8 cellular contexts compared by ENCODE assay signal in the genomic region with DNA sequence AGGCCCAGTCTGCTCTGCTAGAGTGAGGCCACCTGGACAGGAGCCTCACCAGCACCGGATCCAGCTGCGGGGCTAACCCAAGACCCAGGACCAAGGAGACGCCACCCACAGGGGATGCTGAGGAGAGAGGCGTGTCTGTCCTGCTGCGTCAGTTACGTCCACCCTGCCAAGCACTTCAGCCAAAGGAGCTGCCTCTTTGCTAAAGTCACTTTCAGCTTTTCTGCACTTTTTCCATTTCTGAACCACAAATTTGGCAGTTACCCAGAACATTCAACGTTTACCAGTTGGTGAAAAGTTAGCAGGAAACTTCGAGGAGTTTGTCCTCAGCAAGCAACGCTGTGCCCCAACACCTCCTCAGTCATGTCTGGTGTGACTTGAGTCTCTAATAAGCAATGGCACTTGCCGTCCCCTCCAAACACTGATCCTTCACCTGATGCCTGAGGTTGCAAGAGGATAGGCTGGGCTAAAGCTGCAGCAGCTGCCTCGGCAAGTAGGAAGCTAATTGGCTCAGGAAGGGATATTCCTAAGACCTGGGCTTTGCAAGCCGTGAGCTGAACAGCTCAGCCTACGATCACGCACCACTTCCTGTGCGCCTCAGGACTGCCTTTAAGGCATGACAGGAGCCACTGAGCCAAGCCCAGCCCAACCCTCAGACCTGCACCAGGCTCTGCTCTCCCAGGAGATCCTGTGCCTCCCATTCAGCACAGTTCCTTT. TPM values are rescaled to one million over a fixed set of nuclear protein-coding genes. Genes with fewer than 3 reads are reported as not detected.
A peak's percentile ranks its signal among the peaks of the same experiment; 100 is the strongest.
DNase-seq lines count a peak whose midpoint lies in the region; FAIRE-seq and TF ChIP-seq lines count a peak whose summit lies in the region.

No MANE protein-coding gene starts in this region.

- H3K4me3 ChIP-seq in OCI-LY7 (ENCODE audit: low read depth, low read length, poor library complexity, severe bottlenecking) (no peak overlapping the region), bronchial epithelial cell (ENCODE audit: low read depth, low read length) (no peak overlapping the region), small intestine (ENCODE audit: low read depth in 1 of 2, low read length in 2 of 2) (no peak overlapping the region)

- CTCF ChIA-PET in OCI-LY7 (lab: Charles Lee; ENCODE audit: unreplicated experiment), result interaction anchor here (0.6 to 0.9 kb wide), 2 partner anchors 17 to 71 kb away, joined by 3 to 4 read pairs; no protein-coding TSS in a partner anchor

- H3K79me2 ChIP-seq in OCI-LY7 (ENCODE audit: insufficient read depth, low read depth, low read length), result no peaks in the 10 kb centered on the region

- H3K27ac ChIP-seq in OCI-LY7 (ENCODE audit: low read depth, low read length, poor library complexity, severe bottlenecking) (no peak overlapping the region), small intestine (ENCODE audit: low read depth in 1 of 2, low read length in 1 of 2) (no peak overlapping the region)

- intact Hi-C loops in OCI-LY7 (cut with micrococcal nuclease; ENCODE audit: unreplicated experiment), result no loop called here

- H3K9me3 ChIP-seq in OCI-LY7 (ENCODE audit: low read length) (no peaks in the 10 kb centered on the region), small intestine (ENCODE audit: control insufficient read depth, low read depth) (no peaks in the 10 kb centered on the region)

- peaks cover 8% of the 10 kb centered on the region for H3K4me1 ChIP-seq in OCI-LY7 (ENCODE audit: insufficient read depth, low read length, poor library complexity, severe bottlenecking)
- H3K4me1 ChIP-seq in small intestine (ENCODE audit: control insufficient read depth in 2 of 2, insufficient read depth in 1 of 2, low read depth in 1 of 2, low read length in 1 of 2), result no peaks in the 10 kb centered on the region

- H3K4me2 ChIP-seq in OCI-LY7 (ENCODE audit: low read length), result no peak overlapping the region

- H3K36me3 ChIP-seq in OCI-LY7 (ENCODE audit: insufficient read depth, low read length), result no peaks in the 10 kb centered on the region
- H3K36me3 ChIP-seq in bronchial epithelial cell (ENCODE audit: control insufficient read depth, insufficient read depth, low read length), result no peaks in the 10 kb centered on the region
- H3K36me3 ChIP-seq in small intestine (ENCODE audit: control insufficient read depth in 2 of 2, insufficient read depth in 2 of 2, low read length in 2 of 2), result no peaks in the 10 kb centered on the region

- H2AFZ ChIP-seq in OCI-LY7 (ENCODE audit: low read length), result peak overlapping the region; percentile 15; the same call in 1 of the 2 replicates

- WGBS in small intestine, 3 donors, result 31 to 45% (median 44%) methylated on average over 15 of the region's 15 CpGs

- H3K27me3 ChIP-seq in bronchial epithelial cell (ENCODE audit: control insufficient read depth, insufficient read depth, low read length), result no peaks in the 10 kb centered on the region
- H3K27me3 ChIP-seq in small intestine (ENCODE audit: control insufficient read depth in 2 of 2, insufficient read depth in 2 of 2, low read length in 2 of 2), result no peaks in the 10 kb centered on the region

- FAIRE-seq in bronchial epithelial cell (lab: Jason Lieb, UNC) (peak; percentile 76), small intestine (lab: Jason Lieb, UNC) (no peak)

- TF ChIP-seq CTCF in OCI-LY7 (conservative IDR thresholded peaks at IDR 0.05; ENCODE audit: low read length) (no peak), bronchial epithelial cell (IDR thresholded peaks at IDR 0.05; ENCODE audit: insufficient read depth, low read length, severe bottlenecking) (no peak)

- peak; percentile 12 for DNase-seq in NCI-H1436 (lab: John Stamatoyannopoulos, UW)
- DNase-seq in NCI-H1436 treated with DMSO at 0.1 percent for 48 hours (lab: John Stamatoyannopoulos, UW), result no peak
- no peak for DNase-seq in OCI-LY7 (ENCODE audit: low spot score)
- peak; percentile 82 for DNase-seq in bronchial epithelial cell (ENCODE audit: low read depth)
- peak; percentile 48 for DNase-seq in stimulated activated CD8-positive, alpha-beta memory T cell treated with anti-CD3 and anti-CD28 coated beads, Interleukin-4, amount 100 ng/mL, for 48 hours
- DNase-seq in LoVo (ENCODE audit: low spot score), result no peak
- no peak for DNase-seq in small intestine
- DNase-seq in glomerular visceral epithelial cell (ENCODE audit: extremely low spot score), result no peak

- POLR2A ChIA-PET in OCI-LY7 (lab: Charles Lee), result interaction anchor here (0.6 to 1.2 kb wide), 2 partner anchors 9 to 35 kb away, joined by 4 to 6 read pairs; no protein-coding TSS in a partner anchor

- no TSS peak for BruUV-seq in OCI-LY7 (replicated peaks; lab: Mats Ljungman, UMichigan)

- H4K20me1 ChIP-seq in OCI-LY7 (ENCODE audit: insufficient read depth, low read length), result no peaks in the 10 kb centered on the region

- no peaks in the 10 kb centered on the region for H3K9me2 ChIP-seq in OCI-LY7 (ENCODE audit: insufficient read depth, low read length)

RNA-seq across cellular contexts. Expression of a gene that starts 40.1 kb away (rescaled TPM):
- 4.0 and 7.5 TPM in 2 replicates for total RNA-seq in OCI-LY7 (2014; rRNA removed; shearing (Covaris generic))
- total RNA-seq in OCI-LY7 (2022) (5.8 and 6.2 TPM in 2 replicates), bronchial epithelial cell (under 0.01 and 0.13 TPM in 2 replicates)
- 1 to 10 TPM in 2 of 3 donors, not detected in 1; 2.4 to 5.7 TPM for polyA plus RNA-seq in small intestine

RNA-seq across cellular contexts. Expression of a gene that starts 52.8 kb away (rescaled TPM):
- total RNA-seq in OCI-LY7 (2014; rRNA removed; shearing (Covaris generic)), result 0.41 and 0.82 TPM in 2 replicates
- 0.30 and 0.78 TPM in 2 replicates for total RNA-seq in OCI-LY7 (2022)
- under 0.01 TPM in 2 replicates for total RNA-seq in bronchial epithelial cell
- 10 to 100 TPM in 1 of 3 donors, under 1 TPM in 2; 0.45 to 14.7 (median 0.54) TPM for polyA plus RNA-seq in small intestine

Comparison
In these comparisons a context has a peak if more than half of its experiments do, and no peak if none do; other contexts are left out.
1. DNase-seq: peak in NCI-H1436 (single experiment), bronchial epithelial cell (single experiment) and stimulated activated CD8-positive, alpha-beta memory T cell treated with anti-CD3 and anti-CD28 coated beads, Interleukin-4, amount 100 ng/mL, for 48 hours (single experiment); none in NCI-H1436 treated with DMSO at 0.1 percent for 48 hours (single experiment), OCI-LY7 (single experiment), LoVo (single experiment), small intestine (single experiment) and glomerular visceral epithelial cell (single experiment).